Comparison of ENCODE assay signal across 30 cellular contexts in the genomic region with DNA sequence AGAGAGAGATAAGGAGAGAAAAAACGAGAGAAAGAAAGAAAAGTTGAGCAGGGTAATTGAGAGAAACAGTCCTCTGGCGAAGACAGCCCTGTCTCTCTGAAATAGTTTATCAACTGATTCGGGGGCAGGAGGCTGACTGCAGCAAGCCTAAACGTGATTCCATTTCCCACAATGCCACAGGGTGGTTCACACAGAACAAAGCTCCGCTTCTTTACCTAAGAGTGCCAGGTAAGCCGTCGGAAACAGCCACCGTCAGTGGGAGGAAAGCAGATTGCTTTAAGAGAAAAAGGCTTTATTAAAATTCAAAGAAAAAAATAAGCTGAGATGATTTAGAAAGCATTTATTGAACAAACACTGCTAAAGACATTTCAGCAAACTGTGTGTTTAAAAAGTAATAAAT.
"Had no signal": no experiment of that assay in that cellular context is flagged by ENCODE, and none has a peak within 500 bp of the region (broad histone marks: within the 10 kb centered on the region; RNA-seq: fewer than 3 reads in every experiment).

No MANE protein-coding gene starts in this region.

- H3K4me1 Mint-ChIP-seq: activated CD4-positive, alpha-beta T cell treated with anti-CD3 and anti-CD28 coated beads for 36 hours; activated CD8-positive, alpha-beta memory T cell treated with anti-CD3 and anti-CD28 coated beads, Interleukin-2, amount 10 ng/mL, durations not matched to agents 7 days and 5 days; activated naive CD8-positive, alpha-beta T cell treated with anti-CD3 and anti-CD28 coated beads for 36 hours; nephron had no signal

- H3K27ac ChIP-seq: adrenal gland, body of pancreas, cardiac muscle cell, colonic mucosa, epithelial cell of prostate, gastrocnemius medialis, left lung, lower lobe of right lung, parathyroid adenoma, right atrium auricular region, spleen, testis, transverse colon had no signal

- H3K4me1 ChIP-seq: adrenal gland, colonic mucosa, gastrocnemius medialis, left lung, lower lobe of right lung, parathyroid adenoma, right atrium auricular region, spleen, testis, transverse colon had no signal

- H3K27me3 Mint-ChIP-seq: activated CD4-positive, alpha-beta T cell treated with anti-CD3 and anti-CD28 coated beads for 36 hours; activated CD8-positive, alpha-beta memory T cell treated with anti-CD3 and anti-CD28 coated beads, Interleukin-2, amount 10 ng/mL, durations not matched to agents 7 days and 5 days had no signal

- DNase-seq: activated CD4-positive, alpha-beta T cell treated with anti-CD3 and anti-CD28 coated beads for 36 hours; activated CD4-positive, CD25-positive, alpha-beta regulatory T cell; activated CD8-positive, alpha-beta memory T cell treated with anti-CD3 and anti-CD28 coated beads, Interleukin-2, amount 10 ng/mL, durations not matched to agents 7 days and 5 days; activated CD8-positive, alpha-beta T cell treated with anti-CD3 and anti-CD28 coated beads, Interleukin-2, amount 10 ng/mL, durations not matched to agents 7 days and 5 days; activated naive CD4-positive, alpha-beta T cell treated with Interleukin-2 at 50 U/mL for 16 hours; activated naive CD8-positive, alpha-beta T cell treated with anti-CD3 and anti-CD28 coated beads for 36 hours; activated T-cell treated with anti-CD3 and anti-CD28 coated beads, Interleukin-2, amount 50 U/mL, for 48 hours; adrenal gland; aorta; cerebellar nuclear complex; colonic mucosa; effector CD8-positive, alpha-beta T cell; gastrocnemius medialis; hypothalamus; kidney glomerular epithelial cell; left lung; lower lobe of right lung; spleen; stimulated activated CD4-positive, alpha-beta T cell treated with anti-CD3 and anti-CD28 coated beads, Interleukin-2, amount 100 ng/mL, for 48 hours; stimulated activated naive CD8-positive, alpha-beta T cell treated with anti-CD3 and anti-CD28 coated beads, Interleukin-15, Interleukin-2, amounts not matched to agents 100 U/mL and 50 U/mL, for 24 hours; T-helper 1 cell; testis; transverse colon had no signal

- H3K36me3 Mint-ChIP-seq: activated CD8-positive, alpha-beta memory T cell treated with anti-CD3 and anti-CD28 coated beads, Interleukin-2, amount 10 ng/mL, durations not matched to agents 7 days and 5 days; activated naive CD8-positive, alpha-beta T cell treated with anti-CD3 and anti-CD28 coated beads for 36 hours had no signal

- H2AFZ ChIP-seq: parathyroid adenoma had no signal

- H3K4me3 ChIP-seq: adrenal gland, body of pancreas, cardiac muscle cell, colonic mucosa, gastrocnemius medialis, left lung, lower lobe of right lung, right atrium auricular region, spleen, testis, transverse colon had no signal

- H3K9me3 ChIP-seq: adrenal gland, body of pancreas, colonic mucosa, gastrocnemius medialis, left lung, lower lobe of right lung, right atrium auricular region, spleen, testis, transverse colon had no signal

- H3K4me3 Mint-ChIP-seq: activated CD4-positive, alpha-beta T cell treated with anti-CD3 and anti-CD28 coated beads for 36 hours; activated CD8-positive, alpha-beta memory T cell treated with anti-CD3 and anti-CD28 coated beads, Interleukin-2, amount 10 ng/mL, durations not matched to agents 7 days and 5 days; activated CD8-positive, alpha-beta T cell treated with anti-CD3 and anti-CD28 coated beads, Interleukin-2, amount 10 ng/mL, durations not matched to agents 7 days and 5 days; activated naive CD8-positive, alpha-beta T cell treated with anti-CD3 and anti-CD28 coated beads for 36 hours; nephron; T-helper 2 cell treated with Interferon-gamma antibody and Interleukin-4, amounts not matched to agents 5 μg/mL and 100 μg/mL, for 36 hours had no signal

- H3K79me2 ChIP-seq: parathyroid adenoma had no signal

- H3K27me3 ChIP-seq: adrenal gland, body of pancreas, cardiac muscle cell, colonic mucosa, gastrocnemius medialis, left lung, right atrium auricular region, spleen, testis, transverse colon had no signal

- H3K27ac Mint-ChIP-seq: activated CD4-positive, alpha-beta T cell treated with anti-CD3 and anti-CD28 coated beads for 36 hours; activated CD8-positive, alpha-beta memory T cell treated with anti-CD3 and anti-CD28 coated beads, Interleukin-2, amount 10 ng/mL, durations not matched to agents 7 days and 5 days; activated CD8-positive, alpha-beta T cell treated with anti-CD3 and anti-CD28 coated beads, Interleukin-2, amount 10 ng/mL, durations not matched to agents 7 days and 5 days; activated naive CD8-positive, alpha-beta T cell treated with anti-CD3 and anti-CD28 coated beads for 36 hours; nephron; T-helper 2 cell treated with Interferon-gamma antibody and Interleukin-4, amounts not matched to agents 5 μg/mL and 100 μg/mL, for 36 hours had no signal

- H3K9ac ChIP-seq: parathyroid adenoma had no signal

- H3K9me3 Mint-ChIP-seq: activated naive CD8-positive, alpha-beta T cell treated with anti-CD3 and anti-CD28 coated beads for 36 hours; nephron; T-helper 2 cell treated with Interferon-gamma antibody and Interleukin-4, amounts not matched to agents 5 μg/mL and 100 μg/mL, for 36 hours had no signal

- H3K36me3 ChIP-seq: adrenal gland, cardiac muscle cell, colonic mucosa, gastrocnemius medialis, left lung, lower lobe of right lung, right atrium auricular region, spleen, transverse colon had no signal
